Comparison of ENCODE assay signal across 21 cellular contexts in genomic region chr14:104937694-104938365, GRCh38. TPM values are rescaled to one million over a fixed set of nuclear protein-coding genes. Genes with fewer than 3 reads are reported as not detected.
DNase-seq lines count a peak whose midpoint lies in the region; ATAC-seq and TF ChIP-seq lines count a peak whose summit lies in the region.
"Had no signal": no experiment of that assay in that cellular context is flagged by ENCODE, and none has a peak within 500 bp of the region (broad histone marks: within the 10 kb centered on the region; RNA-seq: fewer than 3 reads in every experiment).

No MANE protein-coding gene starts in this region.

- peak overlapping the region in 7 of 11 experiments; percentile 2 to 53 (median 19); a peak in 5 of 22 replicates for H3K4me2 ChIP-seq in BLaER1 treated with 17β-estradiol and CSF1 and Interleukin-3, amounts not matched to agents 10 nM and 100 nM
- H3K4me2 ChIP-seq in mammary epithelial cell (ENCODE audit: insufficient read depth, low read depth, low read length) (no peak overlapping the region), trophoblast cell (ENCODE audit: low read length) (no peak overlapping the region)
- H3K4me2 ChIP-seq: GM23338 had no signal

- no peak overlapping the region for H4K8ac ChIP-seq in trophoblast cell (ENCODE audit: low read depth, low read length)

- H2AK5ac ChIP-seq in trophoblast cell (ENCODE audit: low read length): no peak overlapping the region

- H3K23ac ChIP-seq in trophoblast cell (ENCODE audit: low read length): no peak overlapping the region

- H2AFZ ChIP-seq in mammary epithelial cell (ENCODE audit: low read depth, low read length): no peak overlapping the region
- H2AFZ ChIP-seq in trophoblast cell (ENCODE audit: insufficient read depth, low read length, poor library complexity): no peak overlapping the region
- H2AFZ ChIP-seq: GM23338 had no signal

- H2BK5ac ChIP-seq in trophoblast cell (ENCODE audit: low read depth, low read length, poor library complexity): no peak overlapping the region

- H4K91ac ChIP-seq in trophoblast cell (ENCODE audit: low read depth, low read length): no peak overlapping the region

- no peaks in the 10 kb centered on the region for H3K9me3 ChIP-seq in BLaER1 treated with 17β-estradiol and CSF1 and Interleukin-3, amounts not matched to agents 10 nM and 100 nM (replicated peaks in 1 of 11)
- H3K9me3 ChIP-seq in mammary epithelial cell (replicated peaks; ENCODE audit: insufficient read depth, low read length) (no peaks in the 10 kb centered on the region), trophoblast cell (ENCODE audit: insufficient read depth, low read depth, low read length) (peaks cover 15% of the 10 kb centered on the region)
- H3K9me3 ChIP-seq: Peyer's patch, SJCRH30 had no signal

- H3K4me3 ChIP-seq in BLaER1 treated with 17β-estradiol and CSF1 and Interleukin-3, amounts not matched to agents 10 nM and 100 nM: no peak overlapping the region
- H3K4me3 ChIP-seq in mammary epithelial cell (replicated peaks in 1 of 3; ENCODE audit: insufficient read depth in 1 of 3, low read depth in 2 of 3, low read length in 3 of 3): no peak overlapping the region
- peak overlapping the region; percentile 34 for H3K4me3 ChIP-seq in trophoblast cell (ENCODE audit: low read depth, low read length)
- H3K4me3 ChIP-seq: GM23338, Peyer's patch, SJCRH30 had no signal

- no peak overlapping the region for H3K14ac ChIP-seq in trophoblast cell (ENCODE audit: low read length)

- no peak overlapping the region for H3K9ac ChIP-seq in BLaER1 treated with 17β-estradiol and CSF1 and Interleukin-3, amounts not matched to agents 10 nM and 100 nM
- no peak overlapping the region for H3K9ac ChIP-seq in mammary epithelial cell (ENCODE audit: insufficient read depth, low read length)
- no peak overlapping the region for H3K9ac ChIP-seq in trophoblast cell (ENCODE audit: low read length)

- CTCF ChIA-PET in mammary epithelial cell (lab: Charles Lee; ENCODE audit: low non-redundant PET): no interaction called here

- peaks cover 0 to 4% (median 0%) of the 10 kb centered on the region in 11 experiments; a peak in 2 of 22 replicates for H4K20me1 ChIP-seq in BLaER1 treated with 17β-estradiol and CSF1 and Interleukin-3, amounts not matched to agents 10 nM and 100 nM
- no peaks in the 10 kb centered on the region for H4K20me1 ChIP-seq in mammary epithelial cell (ENCODE audit: insufficient read depth, low read length)

- DNase-seq in GM13976 (ENCODE audit: low spot score) (peak; percentile 6), mammary epithelial cell (no peak), trophoblast cell (no peak), NCI-H1048 (lab: John Stamatoyannopoulos, UW) (no peak), NCI-H2107 (lab: John Stamatoyannopoulos, UW) (no peak)
- DNase-seq: C1 segment of cervical spinal cord; CD8-positive, alpha-beta memory T cell; HCEC 1CT; NCI-H1436; NCI-H187 treated with DMSO at 0.1 percent for 48 hours; NCI-H2227 treated with DMSO at 0.1 percent for 48 hours; NCI-H510A treated with DMSO at 0.1 percent for 48 hours; NCI-H748 treated with DMSO at 0.1 percent for 48 hours; NK-92 treated with Interleukin-12 subunit alpha and Interleukin-12 subunit beta, amount 100 ng/mL, for 24 hours; SJCRH30 had no signal

- in situ Hi-C loops in GM13976 (cut with MboI; ENCODE audit: low sequenced_read_pairs, unreplicated experiment) (no loop called here), mammary epithelial cell (cut with MboI; ENCODE audit: low sequenced_read_pairs in 2 of 2) (no loop called here)

- no peak overlapping the region for H2BK120ac ChIP-seq in trophoblast cell (ENCODE audit: insufficient read depth, low read length, poor library complexity)

- H3K79me2 ChIP-seq in mammary epithelial cell (ENCODE audit: insufficient read depth, low read length): no peaks in the 10 kb centered on the region
- H3K79me2 ChIP-seq in trophoblast cell (ENCODE audit: control insufficient read depth, insufficient read depth, low read length, poor library complexity): no peaks in the 10 kb centered on the region

- no peak for TF ChIP-seq CTCF in GM13976 (IDR thresholded peaks at IDR 0.05; ENCODE audit: borderline replicate concordance, control extremely low read depth, extremely low read depth, insufficient read depth, missing control alignments)
- no peak for TF ChIP-seq CTCF in mammary epithelial cell (conservative IDR thresholded peaks at IDR 0.05 in 1 of 2, IDR thresholded peaks at IDR 0.05 in 1 of 2; ENCODE audit: extremely low read depth in 1 of 2, insufficient read depth in 1 of 2, low read depth in 1 of 2, low read length in 2 of 2)

- H3K27me3 ChIP-seq in BLaER1 treated with 17β-estradiol and CSF1 and Interleukin-3, amounts not matched to agents 10 nM and 100 nM: peaks cover 0 to 23% (median 6%) of the 10 kb centered on the region in 11 experiments; a peak in 13 of 22 replicates
- H3K27me3 ChIP-seq in mammary epithelial cell (ENCODE audit: insufficient read depth, low read length) (no peaks in the 10 kb centered on the region), trophoblast cell (ENCODE audit: insufficient read depth, low read length) (peaks cover 23% of the 10 kb centered on the region)
- H3K27me3 ChIP-seq: Peyer's patch, SJCRH30 had no signal

- H3K27ac ChIP-seq in BLaER1 treated with 17β-estradiol and CSF1 and Interleukin-3, amounts not matched to agents 10 nM and 100 nM: no peak overlapping the region
- H3K27ac ChIP-seq in mammary epithelial cell (ENCODE audit: insufficient read depth, low read depth, low read length): no peak overlapping the region
- no peak overlapping the region for H3K27ac ChIP-seq in trophoblast cell (ENCODE audit: low read depth, low read length)
- H3K27ac ChIP-seq: Peyer's patch, SJCRH30 had no signal

- ATAC-seq in HG02642 (IDR thresholded peaks at IDR 0.05; ENCODE audit: poor library complexity, unreplicated experiment): no peak
- ATAC-seq: GM23338 had no signal

- H3K18ac ChIP-seq in trophoblast cell (ENCODE audit: low read length): no peak overlapping the region

- peaks cover 0 to 40% (median 23%) of the 10 kb centered on the region in 10 experiments; a peak in 18 of 20 replicates for H3K4me1 ChIP-seq in BLaER1 treated with 17β-estradiol and CSF1 and Interleukin-3, amounts not matched to agents 10 nM and 100 nM
- H3K4me1 ChIP-seq in mammary epithelial cell (ENCODE audit: insufficient read depth, low read length) (peaks cover 3% of the 10 kb centered on the region), trophoblast cell (ENCODE audit: control insufficient read depth in 1 of 2, insufficient read depth in 2 of 2, low read length in 2 of 2) (no peaks in the 10 kb centered on the region)
- H3K4me1 ChIP-seq: SJCRH30 had no signal

- no peak overlapping the region for H3K4ac ChIP-seq in trophoblast cell (ENCODE audit: low read depth, low read length)

- BruUV-seq in mammary epithelial cell (replicated peaks; lab: Mats Ljungman, UMichigan): TSS peak; percentile 17

- intact Hi-C loops in mammary epithelial cell (cut with micrococcal nuclease): no loop called here

- dilution Hi-C loops in mammary epithelial cell (cut with HindIII; ENCODE audit: low sequenced_read_pairs): loop anchor here (5.0 kb wide), 7 partner anchors 41 to 184 kb away; no protein-coding TSS in a partner anchor

- no peaks in the 10 kb centered on the region; a peak in 1 of 22 replicates for H3K36me3 ChIP-seq in BLaER1 treated with 17β-estradiol and CSF1 and Interleukin-3, amounts not matched to agents 10 nM and 100 nM
- H3K36me3 ChIP-seq in mammary epithelial cell (ENCODE audit: insufficient read depth, low read length) (no peaks in the 10 kb centered on the region), trophoblast cell (ENCODE audit: control insufficient read depth in 1 of 2, insufficient read depth in 2 of 2, low read length in 2 of 2) (no peaks in the 10 kb centered on the region)
- H3K36me3 ChIP-seq: Peyer's patch, SJCRH30 had no signal

- H2BK12ac ChIP-seq in trophoblast cell (ENCODE audit: low read length): no peak overlapping the region

- no peak overlapping the region for H4K12ac ChIP-seq in trophoblast cell (ENCODE audit: low read depth, low read length)

- no peaks in the 10 kb centered on the region for H3K79me1 ChIP-seq in trophoblast cell (ENCODE audit: low read length)

- WGBS in mammary epithelial cell (ENCODE audit: low coverage, missing lambda C conversion rate): 90% methylated on average over 10 of the region's 11 CpGs
- no CpG with 5 or more reads among the region's 11 CpGs for WGBS in trophoblast cell (ENCODE audit: extremely low coverage, insufficient coverage, insufficient read length)

RNA-seq across cellular contexts. Expression of gene PLD4, which starts 13.2 kb away (rescaled TPM):
- total RNA-seq in mammary epithelial cell: under 1 TPM in 1 of 2 donors, not detected in 1; 0.09 TPM
- polyA plus RNA-seq in mammary epithelial cell: 0.01 TPM
- polyA minus RNA-seq in mammary epithelial cell: not detected
- 0.04 and 0.08 TPM in 2 replicates for polyA plus RNA-seq in trophoblast cell (2013)
- total RNA-seq: Daoy, GM23338, M059J, SJCRH30 had no signal
- polyA plus RNA-seq: CD8-positive, alpha-beta memory T cell; GM23338 had no signal

RNA-seq across cellular contexts. Expression of gene AHNAK2, which starts 40.3 kb away (rescaled TPM):
- 100 to 1,000 TPM; 110 to 302 TPM for total RNA-seq in mammary epithelial cell
- polyA plus RNA-seq in mammary epithelial cell: 43.1 TPM
- 327 TPM for polyA minus RNA-seq in mammary epithelial cell
- polyA plus RNA-seq in trophoblast cell (2013): 1.2 and 1.5 TPM in 2 replicates
- polyA plus RNA-seq: CD8-positive, alpha-beta memory T cell had no signal

RNA-seq across cellular contexts. Expression of gene CLBA1, which starts 47.8 kb away (rescaled TPM):
- 10 to 100 TPM; 11.0 to 14.7 TPM for total RNA-seq in mammary epithelial cell
- polyA plus RNA-seq in mammary epithelial cell: 7.4 TPM
- 3.0 TPM for polyA minus RNA-seq in mammary epithelial cell
- polyA plus RNA-seq in trophoblast cell (2013): 2.2 and 2.6 TPM in 2 replicates

Comparison
In these comparisons a context has a peak if more than half of its experiments do, and no peak if none do; other contexts are left out.
1. H3K4me2 ChIP-seq: peak in BLaER1 treated with 17β-estradiol and CSF1 and Interleukin-3, amounts not matched to agents 10 nM and 100 nM (7 of 11); none in mammary epithelial cell (single experiment) and trophoblast cell (single experiment).